In the genomic region with DNA sequence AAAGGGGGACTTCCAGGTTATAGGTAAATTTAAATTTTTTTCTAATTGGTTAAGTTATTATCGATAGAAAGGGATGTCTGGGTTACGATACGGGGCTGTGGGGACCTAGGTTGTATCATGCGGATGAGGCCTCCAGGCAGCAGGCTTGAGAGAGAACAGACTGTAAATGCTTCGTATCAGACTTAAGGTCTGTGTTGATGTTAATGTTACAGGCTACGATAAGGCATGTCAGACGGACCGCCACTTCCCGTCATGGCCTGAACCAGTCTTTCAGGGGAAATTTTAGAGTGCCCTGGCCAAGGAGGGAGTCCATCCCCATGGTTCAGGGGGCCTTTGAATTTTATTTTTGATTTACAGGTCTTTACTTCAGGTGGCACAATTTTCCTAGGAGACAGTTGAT, we compare ENCODE assay signal across 9 cellular contexts. TPM values are rescaled to one million over a fixed set of nuclear protein-coding genes. Genes with fewer than 3 reads are reported as not detected.
A peak's percentile ranks its signal among the peaks of the same experiment; 100 is the strongest.
DNase-seq lines count a peak whose midpoint lies in the region; ATAC-seq and TF ChIP-seq lines count a peak whose summit lies in the region.
"Had no signal": no experiment of that assay in that cellular context is flagged by ENCODE, and none has a peak within 500 bp of the region (broad histone marks: within the 10 kb centered on the region; RNA-seq: fewer than 3 reads in every experiment).

No MANE protein-coding gene starts in this region.

- intact Hi-C loops in MCF 10A (cut with micrococcal nuclease) (no loop called here), mammary epithelial cell (cut with micrococcal nuclease) (loop anchor here (2.0 kb wide), 1 partner anchor 23 kb away; no protein-coding TSS in a partner anchor), transverse colon (cut with DNase I; ENCODE audit: low total_unique reads) (no loop called here)

- H3K9me3 ChIP-seq in mammary epithelial cell (replicated peaks; ENCODE audit: insufficient read depth, low read length) (no peaks in the 10 kb centered on the region), transverse colon (no peaks in the 10 kb centered on the region)

- no peaks in the 10 kb centered on the region for H3K36me3 ChIP-seq in mammary epithelial cell (ENCODE audit: insufficient read depth, low read length)
- H3K36me3 ChIP-seq in transverse colon, result no peaks in the 10 kb centered on the region

- WGBS in mammary epithelial cell (ENCODE audit: low coverage, missing lambda C conversion rate), result 91% methylated on average over 9 of the region's 9 CpGs
- 86 to 91% methylated on average over 9 of the region's 9 CpGs for WGBS in transverse colon (ENCODE audit: low coverage in 1 of 2), 2 donors

- no peak for TF ChIP-seq POLR2A in transverse colon (IDR thresholded peaks at IDR 0.05)

- H3K4me3 Mint-ChIP-seq in MCF 10A (ENCODE audit: unreplicated experiment) (peak overlapping the region; percentile 68), mesothelial cell of epicardium (peak overlapping the region; percentile 51)
- H3K4me3 Mint-ChIP-seq in activated naive CD8-positive, alpha-beta T cell treated with anti-CD3 and anti-CD28 coated beads, Interleukin-2, amount 50 U/mL, for 24 hours, result peak overlapping the region; percentile 64

- ATAC-seq in activated naive CD8-positive, alpha-beta T cell treated with anti-CD3 and anti-CD28 coated beads, Interleukin-2, amount 50 U/mL, for 24 hours, result no peak
- ATAC-seq in GM21825 (IDR thresholded peaks at IDR 0.05; ENCODE audit: unreplicated experiment) (no peak), HG02981 (IDR thresholded peaks at IDR 0.05; ENCODE audit: unreplicated experiment) (no peak), HG03139 (IDR thresholded peaks at IDR 0.05; ENCODE audit: unreplicated experiment) (no peak)

- no peak overlapping the region for H3K4me2 ChIP-seq in mammary epithelial cell (ENCODE audit: insufficient read depth, low read depth, low read length)

- H3K27ac Mint-ChIP-seq in MCF 10A (ENCODE audit: low read depth, unreplicated experiment) (no peak overlapping the region), mesothelial cell of epicardium (peak overlapping the region; percentile 67)
- peak overlapping the region; percentile 81 for H3K27ac Mint-ChIP-seq in activated naive CD8-positive, alpha-beta T cell treated with anti-CD3 and anti-CD28 coated beads, Interleukin-2, amount 50 U/mL, for 24 hours

- H2AFZ ChIP-seq in mammary epithelial cell (ENCODE audit: low read depth, low read length), result no peak overlapping the region

- H3K36me3 Mint-ChIP-seq in MCF 10A (ENCODE audit: insufficient read depth, unreplicated experiment) (peaks cover 6% of the 10 kb centered on the region), mesothelial cell of epicardium (no peaks in the 10 kb centered on the region)
- H3K36me3 Mint-ChIP-seq in activated naive CD8-positive, alpha-beta T cell treated with anti-CD3 and anti-CD28 coated beads, Interleukin-2, amount 50 U/mL, for 24 hours (ENCODE audit: low read depth), result no peaks in the 10 kb centered on the region

- H3K4me1 ChIP-seq in mammary epithelial cell (ENCODE audit: insufficient read depth, low read length), result peaks cover 19% of the 10 kb centered on the region
- peaks cover 38 to 71% (median 47%) of the 10 kb centered on the region in 4 donors for H3K4me1 ChIP-seq in transverse colon

- dilution Hi-C loops in mammary epithelial cell (cut with HindIII; ENCODE audit: low sequenced_read_pairs), result loop anchor here (5.0 kb wide), 1 partner anchor 78 kb away; no protein-coding TSS in a partner anchor

- H3K27ac ChIP-seq in mammary epithelial cell (ENCODE audit: insufficient read depth, low read depth, low read length), result no peak overlapping the region
- peak overlapping the region; percentile 89 to 93 (median 91) for H3K27ac ChIP-seq in transverse colon

- in situ Hi-C loops in mammary epithelial cell (cut with MboI; ENCODE audit: low sequenced_read_pairs in 2 of 2), result no loop called here
- in situ Hi-C loops in transverse colon (cut with MboI; ENCODE audit: low pct_ligation_motif_present in 1 of 4, low pct_unique_long_range_greater_than_20kb in 1 of 4, low sequenced_read_pairs in 3 of 4), result no loop called here

- no peaks in the 10 kb centered on the region for H4K20me1 ChIP-seq in mammary epithelial cell (ENCODE audit: insufficient read depth, low read length)

- BruUV-seq in MCF 10A (replicated peaks; lab: Mats Ljungman, UMichigan) (no TSS peak), mammary epithelial cell (replicated peaks; lab: Mats Ljungman, UMichigan) (no TSS peak)

- H3K9ac ChIP-seq in mammary epithelial cell (ENCODE audit: insufficient read depth, low read length), result no peak overlapping the region

- H3K4me3 ChIP-seq in mammary epithelial cell (replicated peaks in 1 of 3; ENCODE audit: insufficient read depth in 1 of 3, low read depth in 2 of 3, low read length in 3 of 3) (no peak overlapping the region), transverse colon (peak overlapping the region in 1 of 4 donors; percentile 50)

- H3K4me1 Mint-ChIP-seq in MCF 10A (ENCODE audit: insufficient read depth, unreplicated experiment) (peaks cover 24% of the 10 kb centered on the region), mesothelial cell of epicardium (peaks cover 34% of the 10 kb centered on the region)
- peaks cover 76% of the 10 kb centered on the region for H3K4me1 Mint-ChIP-seq in activated naive CD8-positive, alpha-beta T cell treated with anti-CD3 and anti-CD28 coated beads, Interleukin-2, amount 50 U/mL, for 24 hours

- CTCF ChIA-PET in MCF 10A (lab: Yijun Ruan, JAX) (interaction anchor here (1.5 to 3.0 kb wide), 2 partner anchors 15 to 23 kb away, joined by 7 to 15 read pairs; a partner anchor contains a TSS), mammary epithelial cell (lab: Charles Lee; ENCODE audit: low non-redundant PET) (no interaction called here)

- TF ChIP-seq CTCF in MCF 10A (IDR thresholded peaks at IDR 0.05; ENCODE audit: unreplicated experiment) (no peak), mammary epithelial cell (conservative IDR thresholded peaks at IDR 0.05 in 1 of 2, IDR thresholded peaks at IDR 0.05 in 1 of 2; ENCODE audit: extremely low read depth in 1 of 2, insufficient read depth in 1 of 2, low read depth in 1 of 2, low read length in 2 of 2) (no peak), mesothelial cell of epicardium (IDR thresholded peaks at IDR 0.05; ENCODE audit: unreplicated experiment) (no peak), transverse colon (IDR thresholded peaks at IDR 0.05) (no peak)

- no peaks in the 10 kb centered on the region for H3K79me2 ChIP-seq in mammary epithelial cell (ENCODE audit: insufficient read depth, low read length)

- H3K9me3 Mint-ChIP-seq in MCF 10A (ENCODE audit: unreplicated experiment) (no peaks in the 10 kb centered on the region), mesothelial cell of epicardium (no peaks in the 10 kb centered on the region)
- no peaks in the 10 kb centered on the region for H3K9me3 Mint-ChIP-seq in activated naive CD8-positive, alpha-beta T cell treated with anti-CD3 and anti-CD28 coated beads, Interleukin-2, amount 50 U/mL, for 24 hours

- DNase-seq in MCF 10A (ENCODE audit: unreplicated experiment), result no peak
- DNase-seq in mammary epithelial cell, result no peak
- no peak for DNase-seq in activated naive CD8-positive, alpha-beta T cell treated with anti-CD3 and anti-CD28 coated beads, Interleukin-2, amount 50 U/mL, for 24 hours
- DNase-seq in mesothelial cell of epicardium (ENCODE audit: low spot score in 2 of 2, unreplicated experiment in 2 of 2), result no peak
- DNase-seq in transverse colon, result no peak
- DNase-seq: NCI-H2029 treated with DMSO at 0.1 percent for 48 hours had no signal

- H3K27me3 ChIP-seq in mammary epithelial cell (ENCODE audit: insufficient read depth, low read length), result no peaks in the 10 kb centered on the region
- H3K27me3 ChIP-seq in transverse colon, result no peaks in the 10 kb centered on the region

- H3K27me3 Mint-ChIP-seq in MCF 10A (ENCODE audit: insufficient read depth, unreplicated experiment), result no peaks in the 10 kb centered on the region
- H3K27me3 Mint-ChIP-seq in activated naive CD8-positive, alpha-beta T cell treated with anti-CD3 and anti-CD28 coated beads, Interleukin-2, amount 50 U/mL, for 24 hours, result no peaks in the 10 kb centered on the region
- H3K27me3 Mint-ChIP-seq in mesothelial cell of epicardium (ENCODE audit: low read depth), result peaks cover 24% of the 10 kb centered on the region

- no peak for TF ChIP-seq EP300 in transverse colon (IDR thresholded peaks at IDR 0.05; ENCODE audit: low read depth)

- POLR2A ChIA-PET in MCF 10A (lab: Yijun Ruan, JAX), result interaction anchor here (0.7 to 3.7 kb wide), 5 partner anchors 16 to 64 kb away, joined by 3 to 60 read pairs (median 15); a partner anchor contains a TSS

RNA-seq across cellular contexts. Expression of a gene that starts 16.7 kb away (rescaled TPM):
- total RNA-seq in MCF 10A (2022) (25.5 and 28.7 TPM in 2 replicates), mammary epithelial cell (10 to 100 TPM in 1 of 2 donors, 1 to 10 TPM in 1; 6.3 to 16.9 TPM), mesothelial cell of epicardium (4.2 to 4.4 TPM (median 4.3 TPM) in 3 replicates), transverse colon (10 to 100 TPM; 17.1 to 67.7 (median 53.2) TPM)
- 2.7 TPM for polyA plus RNA-seq in mammary epithelial cell
- 2.5 TPM for polyA minus RNA-seq in mammary epithelial cell
